9 cellular contexts compared by ENCODE assay signal in the genomic region with DNA sequence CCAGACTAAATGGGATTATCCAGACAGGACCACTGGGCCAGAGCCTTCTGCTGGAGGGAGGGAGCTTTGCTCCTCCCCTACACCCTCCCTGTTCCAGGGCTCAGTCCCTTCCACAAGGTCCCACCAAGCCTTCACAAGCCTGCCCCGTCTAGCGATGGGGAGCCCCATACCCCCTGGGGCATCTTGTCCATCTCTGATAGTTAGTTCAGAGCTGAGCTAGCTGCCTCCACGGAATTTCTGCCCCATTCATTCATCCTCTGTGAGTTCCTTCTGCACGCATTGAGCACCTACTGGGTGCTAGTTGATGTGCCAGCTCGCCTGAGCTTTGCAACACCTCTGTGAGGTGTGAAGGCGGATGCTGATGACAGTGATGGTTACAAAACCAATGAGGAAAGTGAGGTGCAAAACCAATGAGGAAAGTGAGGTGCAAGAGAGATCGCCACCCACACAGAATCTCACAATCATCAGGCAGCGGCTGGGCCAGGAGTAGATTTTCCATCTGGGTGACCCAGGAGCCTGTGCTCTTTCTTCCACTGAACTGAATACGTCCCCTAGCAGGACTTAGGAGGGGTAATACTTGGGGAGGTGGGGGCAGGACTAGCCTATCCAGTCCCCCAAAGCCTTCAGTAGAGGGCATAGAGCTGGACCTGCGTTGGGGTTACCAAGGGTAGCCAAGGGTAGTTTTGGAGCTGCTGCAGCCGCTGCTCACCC. TPM values are rescaled to one million over a fixed set of nuclear protein-coding genes. Genes with fewer than 3 reads are reported as not detected.
DNase-seq lines count a peak whose midpoint lies in the region; ATAC-seq and TF ChIP-seq lines count a peak whose summit lies in the region.
"Had no signal": no experiment of that assay in that cellular context is flagged by ENCODE, and none has a peak within 500 bp of the region (broad histone marks: within the 10 kb centered on the region; RNA-seq: fewer than 3 reads in every experiment).

No MANE protein-coding gene starts in this region.

- H3K36me3 Mint-ChIP-seq in CD4-positive, CD25-positive, alpha-beta regulatory T cell, result no peaks in the 10 kb centered on the region
- no peaks in the 10 kb centered on the region for H3K36me3 Mint-ChIP-seq in activated CD4-positive, alpha-beta T cell treated with anti-CD3 and anti-CD28 coated beads, Interleukin-2, amount 10 ng/mL, durations not matched to agents 24 days and 14 days (ENCODE audit: low read depth)
- no peaks in the 10 kb centered on the region for H3K36me3 Mint-ChIP-seq in endothelial cell (ENCODE audit: low read depth, unreplicated experiment)

- no peaks in the 10 kb centered on the region for H3K27me3 ChIP-seq in CD4-positive, CD25-positive, alpha-beta regulatory T cell (ENCODE audit: control insufficient read depth, insufficient read depth, low read length)
- H3K27me3 ChIP-seq in ovary, result no peaks in the 10 kb centered on the region

- 51 to 72% (median 66%) methylated on average over 11 of the region's 11 CpGs for WGBS in ovary, 3 donors

- no peaks in the 10 kb centered on the region for H3K9me3 ChIP-seq in CD4-positive, CD25-positive, alpha-beta regulatory T cell (ENCODE audit: control insufficient read depth in 2 of 2, low read length in 2 of 2)
- no peaks in the 10 kb centered on the region for H3K9me3 ChIP-seq in ovary

- no peaks in the 10 kb centered on the region for H3K36me3 ChIP-seq in CD4-positive, CD25-positive, alpha-beta regulatory T cell (ENCODE audit: control insufficient read depth, insufficient read depth, low read length)
- no peaks in the 10 kb centered on the region for H3K36me3 ChIP-seq in ovary

- peak in 1 of 2 donors; percentile 2 for ATAC-seq in CD4-positive, CD25-positive, alpha-beta regulatory T cell (ENCODE audit: low read depth in 2 of 2)
- ATAC-seq in GM18867 (IDR thresholded peaks at IDR 0.05; ENCODE audit: unreplicated experiment), result no peak
- ATAC-seq in esophagus mucosa, result no peak

- DNase-seq in CD4-positive, CD25-positive, alpha-beta regulatory T cell, result peak in 2 of 3 donors; percentile 29 to 53
- DNase-seq in activated CD4-positive, alpha-beta T cell treated with anti-CD3 and anti-CD28 coated beads, Interleukin-2, amount 10 ng/mL, durations not matched to agents 24 days and 14 days, result peak; percentile 76
- DNase-seq in endothelial cell (ENCODE audit: low spot score) (no peak), ovary (peak in 1 of 5 donors; percentile 26), HPDE6-E6E7 (ENCODE audit: extremely low spot score) (no peak), NCI-H2029 (lab: John Stamatoyannopoulos, UW) (no peak)

- H3K27me3 Mint-ChIP-seq in CD4-positive, CD25-positive, alpha-beta regulatory T cell, result no peaks in the 10 kb centered on the region
- peaks cover 7% of the 10 kb centered on the region for H3K27me3 Mint-ChIP-seq in activated CD4-positive, alpha-beta T cell treated with anti-CD3 and anti-CD28 coated beads, Interleukin-2, amount 10 ng/mL, durations not matched to agents 24 days and 14 days
- H3K27me3 Mint-ChIP-seq in endothelial cell (ENCODE audit: unreplicated experiment), result peaks cover 13% of the 10 kb centered on the region

- peak overlapping the region; percentile 96 to 98 (median 97) for H3K27ac Mint-ChIP-seq in CD4-positive, CD25-positive, alpha-beta regulatory T cell
- peak overlapping the region; percentile 86 for H3K27ac Mint-ChIP-seq in activated CD4-positive, alpha-beta T cell treated with anti-CD3 and anti-CD28 coated beads, Interleukin-2, amount 10 ng/mL, durations not matched to agents 24 days and 14 days
- H3K27ac Mint-ChIP-seq in endothelial cell (ENCODE audit: unreplicated experiment), result peak overlapping the region; percentile 100

- intact Hi-C loops in activated CD4-positive, alpha-beta T cell treated with anti-CD3 and anti-CD28 coated beads, Interleukin-2, amount 10 ng/mL, durations not matched to agents 24 days and 14 days (cut with micrococcal nuclease), result loop anchor here (5.0 kb wide), 1 partner anchor 63 kb away; no protein-coding TSS in a partner anchor
- intact Hi-C loops in ovary (cut with DNase I), result loop anchor here in 3 of 4 donors (2.0 to 10.0 kb wide), 5 partner anchors 143 to 361 kb away; a partner anchor contains a TSS

- no peak for TF ChIP-seq EP300 in ovary (IDR thresholded peaks at IDR 0.05)

- peak overlapping the region; percentile 59 to 83 (median 72) for H3K4me3 Mint-ChIP-seq in CD4-positive, CD25-positive, alpha-beta regulatory T cell
- H3K4me3 Mint-ChIP-seq in activated CD4-positive, alpha-beta T cell treated with anti-CD3 and anti-CD28 coated beads, Interleukin-2, amount 10 ng/mL, durations not matched to agents 24 days and 14 days, result peak overlapping the region; percentile 61
- H3K4me3 Mint-ChIP-seq in endothelial cell (ENCODE audit: unreplicated experiment), result no peak overlapping the region

- peaks cover 70% of the 10 kb centered on the region for H3K4me1 ChIP-seq in CD4-positive, CD25-positive, alpha-beta regulatory T cell (ENCODE audit: control insufficient read depth, insufficient read depth, low read length, poor library complexity, severe bottlenecking)
- peaks cover 22% of the 10 kb centered on the region for H3K4me1 ChIP-seq in ovary (ENCODE audit: insufficient read depth)

- TF ChIP-seq CTCF in endothelial cell (IDR thresholded peaks at IDR 0.05; ENCODE audit: unreplicated experiment) (no peak), ovary (IDR thresholded peaks at IDR 0.05) (no peak)

- H3K27ac ChIP-seq in CD4-positive, CD25-positive, alpha-beta regulatory T cell (ENCODE audit: insufficient read depth, low read length, poor library complexity, severe bottlenecking), result peak overlapping the region; percentile 86
- peak overlapping the region; percentile 56 to 60 for H3K27ac ChIP-seq in ovary

- peak overlapping the region; percentile 57 for H3K4me3 ChIP-seq in CD4-positive, CD25-positive, alpha-beta regulatory T cell (ENCODE audit: low read depth, low read length)
- peak overlapping the region; percentile 8 for H3K4me3 ChIP-seq in ovary

- no peak for TF ChIP-seq POLR2A in ovary (IDR thresholded peaks at IDR 0.05)

- no peaks in the 10 kb centered on the region for H3K9me3 Mint-ChIP-seq in CD4-positive, CD25-positive, alpha-beta regulatory T cell
- H3K9me3 Mint-ChIP-seq in activated CD4-positive, alpha-beta T cell treated with anti-CD3 and anti-CD28 coated beads, Interleukin-2, amount 10 ng/mL, durations not matched to agents 24 days and 14 days, result no peaks in the 10 kb centered on the region
- H3K9me3 Mint-ChIP-seq in endothelial cell (ENCODE audit: unreplicated experiment), result no peaks in the 10 kb centered on the region
- H3K9me3 Mint-ChIP-seq: dendritic cell treated with granulocyte-macrophage colony-stimulating factor and Interleukin-4, amounts not matched to agents 40 ng/mL and 50 ng/mL, for 4 days had no signal

- peaks cover 11 to 72% (median 40%) of the 10 kb centered on the region in 4 donors for H3K4me1 Mint-ChIP-seq in CD4-positive, CD25-positive, alpha-beta regulatory T cell
- peaks cover 38% of the 10 kb centered on the region for H3K4me1 Mint-ChIP-seq in activated CD4-positive, alpha-beta T cell treated with anti-CD3 and anti-CD28 coated beads, Interleukin-2, amount 10 ng/mL, durations not matched to agents 24 days and 14 days
- peaks cover 63% of the 10 kb centered on the region for H3K4me1 Mint-ChIP-seq in endothelial cell (ENCODE audit: unreplicated experiment)

RNA-seq across cellular contexts. Expression of a gene that starts 21.5 kb away (rescaled TPM):
- total RNA-seq in CD4-positive, CD25-positive, alpha-beta regulatory T cell, result 102 TPM
- polyA plus RNA-seq in CD4-positive, CD25-positive, alpha-beta regulatory T cell, result 10 to 100 TPM; 27.7 to 44.6 (median 35.4) TPM
- 10.8 and 11.6 TPM in 2 replicates for total RNA-seq in activated CD4-positive, alpha-beta T cell treated with anti-CD3 and anti-CD28 coated beads, Interleukin-2, amount 10 ng/mL, durations not matched to agents 24 days and 14 days
- total RNA-seq in endothelial cell (ENCODE audit: unreplicated experiment) (3.5 TPM), ovary (100 to 1,000 TPM in 1 of 7 donors, 10 to 100 TPM in 6; 47.2 to 107 (median 84.9) TPM), esophagus mucosa (4.5 TPM)
- polyA plus RNA-seq in ovary, result 10 to 100 TPM; 40.7 to 96.9 TPM

Comparison
In these comparisons a context has a peak if more than half of its experiments do, and no peak if none do; other contexts are left out.
1. DNase-seq: peak in CD4-positive, CD25-positive, alpha-beta regulatory T cell (2 of 3) and activated CD4-positive, alpha-beta T cell treated with anti-CD3 and anti-CD28 coated beads, Interleukin-2, amount 10 ng/mL, durations not matched to agents 24 days and 14 days (single experiment); none in endothelial cell (single experiment), HPDE6-E6E7 (single experiment) and NCI-H2029 (single experiment).
2. Peak in every context shown above with its lines, with median percentiles within 50 percentile points of each other: H3K27ac Mint-ChIP-seq.